In the genomic region with DNA sequence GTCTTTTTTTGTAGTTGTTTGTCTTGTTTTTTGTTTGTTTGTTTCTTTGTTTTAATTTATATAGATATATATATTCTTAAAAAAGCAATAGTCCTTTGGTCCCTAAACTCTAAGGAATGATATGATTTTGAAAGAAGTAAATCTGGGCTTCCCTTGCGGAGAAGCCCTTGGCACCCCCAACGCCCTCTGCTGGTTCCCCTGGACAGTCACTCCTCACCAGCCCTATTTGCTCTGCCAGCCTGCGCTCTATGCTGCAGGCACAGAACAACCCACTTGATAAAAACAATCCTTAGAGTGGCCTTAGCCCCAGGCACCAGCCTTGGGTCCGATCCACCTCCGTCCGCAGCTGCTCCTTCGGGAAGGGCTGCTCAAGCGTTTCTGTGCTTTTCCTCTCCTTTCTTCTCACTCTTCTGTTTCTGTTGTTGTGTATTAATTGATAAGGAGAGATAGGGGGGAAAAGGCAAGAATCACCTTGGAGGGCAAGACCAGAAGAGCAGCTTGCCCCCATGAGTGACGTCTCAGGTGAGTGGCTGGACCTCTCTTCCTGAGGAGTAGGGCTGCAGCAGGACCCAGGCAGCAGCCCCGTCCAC, we compare ENCODE assay signal across 8 cellular contexts. TPM values are rescaled to one million over a fixed set of nuclear protein-coding genes. Genes with fewer than 3 reads are reported as not detected.
DNase-seq lines count a peak whose midpoint lies in the region; ATAC-seq and TF ChIP-seq lines count a peak whose summit lies in the region.

No MANE protein-coding gene starts in this region.

- no peaks in the 10 kb centered on the region for H3K36me3 Mint-ChIP-seq in activated B cell treated with CpG ODN at 0.5 μM for 24 hours (ENCODE audit: low read depth)
- no peaks in the 10 kb centered on the region for H3K36me3 Mint-ChIP-seq in naive thymus-derived CD8-positive, alpha-beta T cell

- no peak overlapping the region for H3K27ac Mint-ChIP-seq in activated B cell treated with CpG ODN at 0.5 μM for 24 hours
- H3K27ac Mint-ChIP-seq in naive thymus-derived CD8-positive, alpha-beta T cell = peak overlapping the region in 1 of 10 donors; percentile 83

- H3K27me3 ChIP-seq in KMS-11 (ENCODE audit: insufficient read depth, low read depth) = no peaks in the 10 kb centered on the region
- no peaks in the 10 kb centered on the region for H3K27me3 ChIP-seq in dorsolateral prefrontal cortex

- intact Hi-C loops in activated B cell treated with CpG ODN at 0.5 μM for 24 hours (cut with micrococcal nuclease) (loop anchor here (1.0 kb wide), 1 partner anchor 87 kb away; no protein-coding TSS in a partner anchor), dorsolateral prefrontal cortex (cut with DNase I) (no loop called here)

- H3K9ac ChIP-seq in KMS-11 = no peak overlapping the region

- no peak overlapping the region for H3K4me3 ChIP-seq in KMS-11 (IDR thresholded peaks at IDR 0.05; ENCODE audit: insufficient read depth, low read depth, low read length)
- no peak overlapping the region for H3K4me3 ChIP-seq in dorsolateral prefrontal cortex

- H4K20me1 ChIP-seq in KMS-11 (ENCODE audit: insufficient read depth) = no peaks in the 10 kb centered on the region

- H3K27ac ChIP-seq in KMS-11 (no peak overlapping the region), dorsolateral prefrontal cortex (no peak overlapping the region)

- no peaks in the 10 kb centered on the region for H3K4me1 Mint-ChIP-seq in activated B cell treated with CpG ODN at 0.5 μM for 24 hours
- no peaks in the 10 kb centered on the region for H3K4me1 Mint-ChIP-seq in naive thymus-derived CD8-positive, alpha-beta T cell

- no peak overlapping the region for H2AFZ ChIP-seq in KMS-11 (ENCODE audit: low read depth)

- in situ Hi-C loops in G401 (cut with HindIII; ENCODE audit: low sequenced_read_pairs) = no loop called here

- no peaks in the 10 kb centered on the region for H3K79me2 ChIP-seq in KMS-11 (ENCODE audit: insufficient read depth, low read depth)

- ATAC-seq in activated B cell treated with CpG ODN at 0.5 μM for 24 hours (ENCODE audit: low read depth) = peak; percentile 66
- peak; percentile 76 to 87 for ATAC-seq in naive thymus-derived CD8-positive, alpha-beta T cell
- ATAC-seq in HG03097 (IDR thresholded peaks at IDR 0.05; ENCODE audit: low FRiP score, unreplicated experiment) = no peak
- ATAC-seq in HG02571 (IDR thresholded peaks at IDR 0.05; ENCODE audit: unreplicated experiment) = no peak

- no peaks in the 10 kb centered on the region for H3K9me3 Mint-ChIP-seq in activated B cell treated with CpG ODN at 0.5 μM for 24 hours
- H3K9me3 Mint-ChIP-seq in naive thymus-derived CD8-positive, alpha-beta T cell = no peaks in the 10 kb centered on the region

- DNase-seq in D341Med (ENCODE audit: low spot score) (peak; percentile 86), activated B cell treated with CpG ODN at 0.5 μM for 24 hours (peak; percentile 26), dorsolateral prefrontal cortex (no peak), G401 (ENCODE audit: low spot score) (no peak)
- peak; percentile 17 to 71 (median 43) for DNase-seq in naive thymus-derived CD8-positive, alpha-beta T cell

- no peaks in the 10 kb centered on the region for H3K27me3 Mint-ChIP-seq in activated B cell treated with CpG ODN at 0.5 μM for 24 hours
- no peaks in the 10 kb centered on the region for H3K27me3 Mint-ChIP-seq in naive thymus-derived CD8-positive, alpha-beta T cell

- H3K4me3 Mint-ChIP-seq in activated B cell treated with CpG ODN at 0.5 μM for 24 hours = no peak overlapping the region
- no peak overlapping the region for H3K4me3 Mint-ChIP-seq in naive thymus-derived CD8-positive, alpha-beta T cell

- no peaks in the 10 kb centered on the region for H3K36me3 ChIP-seq in KMS-11 (ENCODE audit: insufficient read depth)

- CTCF ChIA-PET in activated B cell treated with CpG ODN at 0.5 μM for 24 hours (lab: Charles Lee) = interaction anchor here (2.5 to 7.6 kb wide), 2 partner anchors 59 to 86 kb away, joined by 10 to 47 read pairs; no protein-coding TSS in a partner anchor

- TF ChIP-seq CTCF in KMS-11 (conservative IDR thresholded peaks at IDR 0.05; ENCODE audit: low read depth, low read length) (peak; percentile 28; the same call in 1 of the 2 replicates), activated B cell treated with CpG ODN at 0.5 μM for 24 hours (IDR thresholded peaks at IDR 0.05) (no peak), dorsolateral prefrontal cortex (IDR thresholded peaks at IDR 0.05 in 54 of 56, conservative IDR thresholded peaks at IDR 0.05 in 2 of 56; ENCODE audit: low read depth in 1 of 56, partially characterized antibody in 56 of 56) (peak in 40 of 56 donors; percentile 17 to 57 (median 36))

- H3K4me1 ChIP-seq in KMS-11 (ENCODE audit: low read depth, poor library complexity, severe bottlenecking) = no peaks in the 10 kb centered on the region

- POLR2A ChIA-PET in activated B cell treated with CpG ODN at 0.5 μM for 24 hours (lab: Charles Lee) = interaction anchor here (0.6 to 2.1 kb wide), 4 partner anchors 50 to 187 kb away, joined by 3 to 4 read pairs (median 4); partner anchors contain the start of gene PKM
- POLR2A ChIA-PET in naive thymus-derived CD8-positive, alpha-beta T cell (lab: Charles Lee) = no interaction called here

- no peak overlapping the region for H3K4me2 ChIP-seq in KMS-11

RNA-seq across cellular contexts. Expression of gene PARP6, which starts 13.7 kb away (rescaled TPM):
- total RNA-seq in activated B cell treated with CpG ODN at 0.5 μM for 24 hours (70.7 and 81.4 TPM in 2 replicates), dorsolateral prefrontal cortex (100 to 1,000 TPM in 108 of 120 experiments, 10 to 100 TPM in 12; 89.7 to 152 (median 117) TPM)
- total RNA-seq in naive thymus-derived CD8-positive, alpha-beta T cell = 100 to 1,000 TPM; 122 to 133 TPM
- polyA plus RNA-seq in naive thymus-derived CD8-positive, alpha-beta T cell = 10 to 100 TPM; 13.1 to 38.2 (median 13.9) TPM
- total RNA-seq in G401 (2014; rRNA removed; shearing (Covaris generic)) = 14.6 and 30.4 TPM in 2 replicates

RNA-seq across cellular contexts. Expression of gene CELF6, which starts 33.9 kb away (rescaled TPM):
- total RNA-seq in activated B cell treated with CpG ODN at 0.5 μM for 24 hours (2.0 and 2.2 TPM in 2 replicates), dorsolateral prefrontal cortex (10 to 100 TPM; 10.7 to 30.0 (median 20.1) TPM)
- 1 to 10 TPM; 4.7 to 5.9 TPM for total RNA-seq in naive thymus-derived CD8-positive, alpha-beta T cell
- polyA plus RNA-seq in naive thymus-derived CD8-positive, alpha-beta T cell = under 1 TPM in 1 of 3 donors, not detected in 2; 0.18 TPM
- 0.07 and 0.18 TPM in 2 replicates for total RNA-seq in G401 (2014; rRNA removed; shearing (Covaris generic))

RNA-seq across cellular contexts. Expression of gene PKM, which starts 55.0 kb away (rescaled TPM):
- total RNA-seq in activated B cell treated with CpG ODN at 0.5 μM for 24 hours = 1,253 and 1,275 TPM in 2 replicates
- 1,000 to 10,000 TPM in 51 of 120 experiments, 100 to 1,000 TPM in 69; 496 to 1,260 (median 977) TPM for total RNA-seq in dorsolateral prefrontal cortex
- total RNA-seq in naive thymus-derived CD8-positive, alpha-beta T cell = 100 to 1,000 TPM; 277 to 285 TPM
- polyA plus RNA-seq in naive thymus-derived CD8-positive, alpha-beta T cell = 100 to 1,000 TPM; 305 to 330 (median 318) TPM
- 1,858 and 2,103 TPM in 2 replicates for total RNA-seq in G401 (2014; rRNA removed; shearing (Covaris generic))

Comparison
In these comparisons a context has a peak if more than half of its experiments do, and no peak if none do; other contexts are left out.
1. DNase-seq: peak in D341Med (single experiment), activated B cell treated with CpG ODN at 0.5 μM for 24 hours (single experiment) and naive thymus-derived CD8-positive, alpha-beta T cell (10 of 10); none in dorsolateral prefrontal cortex (0 of 10) and G401 (single experiment).
2. ATAC-seq: peak in activated B cell treated with CpG ODN at 0.5 μM for 24 hours (single experiment) and naive thymus-derived CD8-positive, alpha-beta T cell (2 of 2); none in HG03097 (single experiment) and HG02571 (single experiment).